Comparison of ENCODE assay signal across 19 cellular contexts in genomic region chrX:71784348-71784983, GRCh38. TPM values are rescaled to one million over a fixed set of nuclear protein-coding genes. Genes with fewer than 3 reads are reported as not detected.
DNase-seq lines count a peak whose midpoint lies in the region; ATAC-seq and TF ChIP-seq lines count a peak whose summit lies in the region.
"Not testable (repeated sequence)": the region's sequence is repeated elsewhere in the genome, so short reads cannot be mapped to it uniquely, and the experiment has no call there.
"Had no signal": no experiment of that assay in that cellular context is flagged by ENCODE, and none has a peak within 500 bp of the region (broad histone marks: within the 10 kb centered on the region; RNA-seq: fewer than 3 reads in every experiment).

No MANE protein-coding gene starts in this region.

- H3K27me3 Mint-ChIP-seq in CD4-positive, CD25-positive, alpha-beta regulatory T cell; activated CD8-positive, alpha-beta T cell treated with anti-CD3 and anti-CD28 coated beads for 36 hours; natural killer cell (ENCODE audit: low read depth in 2 of 2): not testable (repeated sequence)

- not testable (repeated sequence) for TF ChIP-seq CTCF in activated CD8-positive, alpha-beta T cell treated with anti-CD3 and anti-CD28 coated beads for 36 hours (IDR thresholded peaks at IDR 0.05); heart left ventricle (IDR thresholded peaks at IDR 0.05); natural killer cell (IDR thresholded peaks at IDR 0.05)

- H3K36me3 ChIP-seq in CD4-positive, CD25-positive, alpha-beta regulatory T cell (ENCODE audit: control insufficient read depth, insufficient read depth, low read length); heart left ventricle: not testable (repeated sequence)

- not testable (repeated sequence) for H3K4me1 ChIP-seq in CD4-positive, CD25-positive, alpha-beta regulatory T cell (ENCODE audit: control insufficient read depth, insufficient read depth, low read length, poor library complexity, severe bottlenecking); heart left ventricle

- H3K27me3 ChIP-seq in CD4-positive, CD25-positive, alpha-beta regulatory T cell (ENCODE audit: control insufficient read depth, insufficient read depth, low read length); heart left ventricle: not testable (repeated sequence)

- intact Hi-C loops in activated CD8-positive, alpha-beta T cell treated with anti-CD3 and anti-CD28 coated beads for 36 hours (cut with micrococcal nuclease); heart left ventricle (cut with DNase I); natural killer cell (cut with micrococcal nuclease): not testable (repeated sequence)

- CTCF ChIA-PET in activated CD8-positive, alpha-beta T cell treated with anti-CD3 and anti-CD28 coated beads for 36 hours (lab: Charles Lee), result not testable (repeated sequence)

- TF ChIP-seq POLR2A in heart left ventricle (IDR thresholded peaks at IDR 0.05), result not testable (repeated sequence)

- WGBS in heart left ventricle, 4 donors, result no CpG with 5 or more reads among the region's 15 CpGs

- H3K4me3 Mint-ChIP-seq in CD4-positive, CD25-positive, alpha-beta regulatory T cell; activated CD8-positive, alpha-beta T cell treated with anti-CD3 and anti-CD28 coated beads for 36 hours; natural killer cell: not testable (repeated sequence)

- not testable (repeated sequence) for H3K36me3 Mint-ChIP-seq in CD4-positive, CD25-positive, alpha-beta regulatory T cell; activated CD8-positive, alpha-beta T cell treated with anti-CD3 and anti-CD28 coated beads for 36 hours (ENCODE audit: low read depth); natural killer cell

- not testable (repeated sequence) for H3K9me3 ChIP-seq in CD4-positive, CD25-positive, alpha-beta regulatory T cell (ENCODE audit: control insufficient read depth in 2 of 2, low read length in 2 of 2); heart left ventricle

- H3K9me3 Mint-ChIP-seq in CD4-positive, CD25-positive, alpha-beta regulatory T cell; activated CD8-positive, alpha-beta T cell treated with anti-CD3 and anti-CD28 coated beads for 36 hours; natural killer cell: not testable (repeated sequence)

- peak; percentile 59 to 65 for ATAC-seq in CD4-positive, CD25-positive, alpha-beta regulatory T cell (ENCODE audit: low read depth in 2 of 2)
- ATAC-seq in GM19025 (IDR thresholded peaks at IDR 0.05; ENCODE audit: low read depth, unreplicated experiment) (peak; percentile 47), GM21529 (IDR thresholded peaks at IDR 0.05; ENCODE audit: unreplicated experiment) (peak; percentile 67), HG02884 (IDR thresholded peaks at IDR 0.05; ENCODE audit: unreplicated experiment) (peak; percentile 66), HG03378 (IDR thresholded peaks at IDR 0.05; ENCODE audit: unreplicated experiment) (peak; percentile 47), heart left ventricle (peak in 3 of 4 donors; percentile 53 to 60 (median 55)), natural killer cell (peak; percentile 53 to 77 (median 74))
- peak; percentile 82 for ATAC-seq in activated CD8-positive, alpha-beta T cell treated with anti-CD3 and anti-CD28 coated beads for 36 hours

- H3K4me1 Mint-ChIP-seq in CD4-positive, CD25-positive, alpha-beta regulatory T cell; activated CD8-positive, alpha-beta T cell treated with anti-CD3 and anti-CD28 coated beads for 36 hours (ENCODE audit: low read depth); natural killer cell: not testable (repeated sequence)

- H3K27ac ChIP-seq in CD4-positive, CD25-positive, alpha-beta regulatory T cell (ENCODE audit: insufficient read depth, low read length, poor library complexity, severe bottlenecking); heart left ventricle: not testable (repeated sequence)

- H3K27ac Mint-ChIP-seq in CD4-positive, CD25-positive, alpha-beta regulatory T cell; activated CD8-positive, alpha-beta T cell treated with anti-CD3 and anti-CD28 coated beads for 36 hours; natural killer cell: not testable (repeated sequence)

- POLR2A ChIA-PET in activated CD8-positive, alpha-beta T cell treated with anti-CD3 and anti-CD28 coated beads for 36 hours (lab: Charles Lee), result not testable (repeated sequence)

- not testable (repeated sequence) for DNase-seq in CD4-positive, CD25-positive, alpha-beta regulatory T cell; activated CD8-positive, alpha-beta T cell treated with anti-CD3 and anti-CD28 coated beads for 36 hours; heart left ventricle; natural killer cell

- not testable (repeated sequence) for H3K4me3 ChIP-seq in CD4-positive, CD25-positive, alpha-beta regulatory T cell (ENCODE audit: low read depth, low read length); heart left ventricle

RNA-seq across cellular contexts. Expression of gene CXorf49B, which starts 21.3 kb away (rescaled TPM):
- not detected for total RNA-seq in CD4-positive, CD25-positive, alpha-beta regulatory T cell
- not detected for polyA plus RNA-seq in CD4-positive, CD25-positive, alpha-beta regulatory T cell
- not detected for total RNA-seq in activated CD8-positive, alpha-beta T cell treated with anti-CD3 and anti-CD28 coated beads for 36 hours
- not detected for total RNA-seq in heart left ventricle
- not detected for polyA plus RNA-seq in heart left ventricle
- total RNA-seq in natural killer cell, result not detected
- total RNA-seq: A172; activated naive CD4-positive, alpha-beta T cell treated with anti-CD3 and anti-CD28 coated beads for 36 hours; ascending aorta; gastrocnemius medialis; HT1080; kidney epithelial cell; neural crest cell; posterior vena cava; skeletal muscle tissue; T-helper 1 cell treated with Interleukin-12 subunit alpha and Interleukin-12 subunit beta and Interleukin-4 antibody, amounts not matched to agents 30 ng/mL and 1 ng/mL, for 36 hours had no signal
- polyA plus RNA-seq: BJ had no signal
